8 cellular contexts compared by ENCODE assay signal in the genomic region with DNA sequence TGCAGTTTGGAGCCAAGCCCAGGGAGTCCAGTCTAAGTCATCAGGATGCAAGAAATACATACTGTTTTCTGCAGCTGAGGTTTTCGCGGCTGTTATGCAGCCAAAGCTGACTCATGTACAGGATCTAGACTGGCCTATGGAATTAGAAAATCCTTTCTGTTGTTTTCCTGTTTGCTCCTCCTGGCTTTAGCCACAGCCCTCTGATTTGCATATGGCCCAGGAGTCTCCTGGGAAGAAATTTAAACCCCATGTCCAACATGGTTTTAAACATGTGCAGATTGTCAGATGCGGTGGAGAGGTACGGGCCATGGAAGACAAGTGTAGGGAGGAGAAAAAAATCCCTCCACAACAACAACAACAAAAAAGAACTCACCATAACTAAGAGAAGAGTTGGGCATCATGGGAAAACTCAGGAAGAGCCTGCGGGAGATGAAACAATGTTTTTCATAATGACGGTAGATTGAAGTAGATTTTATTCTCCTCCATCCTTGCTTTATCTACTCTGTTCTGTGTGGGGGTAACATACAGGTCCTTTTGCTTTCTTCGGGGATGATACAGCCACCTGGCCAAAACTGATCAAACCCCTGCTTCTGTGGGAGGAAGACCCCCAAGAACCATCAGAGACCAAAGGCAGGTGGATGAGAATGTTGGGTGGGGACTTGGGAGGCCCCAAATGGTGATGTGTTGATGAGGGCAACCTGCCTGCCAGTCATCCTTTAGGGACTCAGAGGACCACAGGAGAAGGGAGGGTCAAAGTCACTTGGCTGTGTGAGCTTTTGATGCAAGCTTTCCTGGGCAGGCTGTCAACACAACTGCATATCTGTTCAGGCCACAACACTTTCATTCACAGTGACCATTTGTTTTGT. TPM values are rescaled to one million over a fixed set of nuclear protein-coding genes. Genes with fewer than 3 reads are reported as not detected.
DNase-seq lines count a peak whose midpoint lies in the region; ATAC-seq and TF ChIP-seq lines count a peak whose summit lies in the region.

No MANE protein-coding gene starts in this region.

- TF ChIP-seq CTCF in OCI-LY7 (conservative IDR thresholded peaks at IDR 0.05; ENCODE audit: low read length) = no peak
- TF ChIP-seq CTCF in dorsolateral prefrontal cortex (IDR thresholded peaks at IDR 0.05 in 54 of 56, conservative IDR thresholded peaks at IDR 0.05 in 2 of 56; ENCODE audit: low read depth in 1 of 56, partially characterized antibody in 56 of 56) = no peak
- no peak for TF ChIP-seq CTCF in left ventricle myocardium inferior (IDR thresholded peaks at IDR 0.05; ENCODE audit: borderline replicate concordance)

- H4K20me1 ChIP-seq in OCI-LY7 (ENCODE audit: insufficient read depth, low read length) = no peaks in the 10 kb centered on the region

- H3K36me3 ChIP-seq in OCI-LY7 (ENCODE audit: insufficient read depth, low read length) = no peaks in the 10 kb centered on the region
- no peaks in the 10 kb centered on the region for H3K36me3 ChIP-seq in left ventricle myocardium inferior

- no peak overlapping the region for H3K4me3 Mint-ChIP-seq in activated CD4-positive, alpha-beta T cell treated with anti-CD3 and anti-CD28 coated beads for 36 hours

- H3K27ac ChIP-seq in OCI-LY7 (ENCODE audit: low read depth, low read length, poor library complexity, severe bottlenecking) = peak overlapping the region; percentile 49
- peak overlapping the region in 50 of 59 donors; percentile 17 to 84 (median 63) for H3K27ac ChIP-seq in dorsolateral prefrontal cortex
- H3K27ac ChIP-seq in left ventricle myocardium inferior (replicated peaks) = no peak overlapping the region

- no peaks in the 10 kb centered on the region for H3K27me3 Mint-ChIP-seq in activated CD4-positive, alpha-beta T cell treated with anti-CD3 and anti-CD28 coated beads for 36 hours

- H3K36me3 Mint-ChIP-seq in activated CD4-positive, alpha-beta T cell treated with anti-CD3 and anti-CD28 coated beads for 36 hours (ENCODE audit: low read depth) = no peaks in the 10 kb centered on the region

- H3K4me1 ChIP-seq in OCI-LY7 (ENCODE audit: insufficient read depth, low read length, poor library complexity, severe bottlenecking) (peaks cover 61% of the 10 kb centered on the region), left ventricle myocardium inferior (peaks cover 13% of the 10 kb centered on the region)

- H3K4me3 ChIP-seq in OCI-LY7 (ENCODE audit: low read depth, low read length, poor library complexity, severe bottlenecking) (no peak overlapping the region), dorsolateral prefrontal cortex (no peak overlapping the region), left ventricle myocardium inferior (no peak overlapping the region)

- intact Hi-C loops in activated CD4-positive, alpha-beta T cell treated with anti-CD3 and anti-CD28 coated beads for 36 hours (cut with DNase I, micrococcal nuclease) = loop anchor here in 1 of 2 experiments (5.0 kb wide), 1 partner anchor 428 kb away; the partner anchor contains the start of gene SDK1
- intact Hi-C loops in OCI-LY7 (cut with micrococcal nuclease; ENCODE audit: unreplicated experiment) = no loop called here
- intact Hi-C loops in dorsolateral prefrontal cortex (cut with DNase I) = no loop called here
- intact Hi-C loops in left ventricle myocardium inferior (cut with micrococcal nuclease) = no loop called here

- peaks cover 59% of the 10 kb centered on the region for H3K4me1 Mint-ChIP-seq in activated CD4-positive, alpha-beta T cell treated with anti-CD3 and anti-CD28 coated beads for 36 hours

- H2AFZ ChIP-seq in OCI-LY7 (ENCODE audit: low read length) = peak overlapping the region; percentile 29; the same call in 1 of the 2 replicates

- H3K27me3 ChIP-seq in dorsolateral prefrontal cortex = no peaks in the 10 kb centered on the region
- H3K27me3 ChIP-seq in left ventricle myocardium inferior (ENCODE audit: low read depth) = peaks cover 22% of the 10 kb centered on the region

- no peaks in the 10 kb centered on the region for H3K79me2 ChIP-seq in OCI-LY7 (ENCODE audit: insufficient read depth, low read depth, low read length)

- peak overlapping the region; percentile 94 for H3K27ac Mint-ChIP-seq in activated CD4-positive, alpha-beta T cell treated with anti-CD3 and anti-CD28 coated beads for 36 hours

- peak; percentile 31 for DNase-seq in activated CD4-positive, alpha-beta T cell treated with anti-CD3 and anti-CD28 coated beads for 36 hours
- DNase-seq in activated CD4-positive, alpha-beta T cell treated with anti-CD3 and anti-CD28 coated beads, Interleukin-2, amount 50 U/mL, for 1 hour = no peak
- DNase-seq in OCI-LY7 (ENCODE audit: low spot score) = peak; percentile 51
- peak in 2 of 10 donors; percentile 50 to 78 for DNase-seq in dorsolateral prefrontal cortex
- peak; percentile 65 for DNase-seq in pons (ENCODE audit: low spot score)
- DNase-seq in left ventricle myocardium inferior = no peak

- H3K9me2 ChIP-seq in OCI-LY7 (ENCODE audit: insufficient read depth, low read length) = no peaks in the 10 kb centered on the region

- H3K9me3 ChIP-seq in OCI-LY7 (ENCODE audit: low read length) (no peaks in the 10 kb centered on the region), left ventricle myocardium inferior (replicated peaks) (no peaks in the 10 kb centered on the region)

- no peaks in the 10 kb centered on the region for H3K9me3 Mint-ChIP-seq in activated CD4-positive, alpha-beta T cell treated with anti-CD3 and anti-CD28 coated beads for 36 hours (ENCODE audit: low read depth)

- ATAC-seq in activated CD4-positive, alpha-beta T cell treated with anti-CD3 and anti-CD28 coated beads for 36 hours = no peak
- ATAC-seq in HG03521 (IDR thresholded peaks at IDR 0.05; ENCODE audit: unreplicated experiment) (no peak), GM19351 (IDR thresholded peaks at IDR 0.05; ENCODE audit: unreplicated experiment) (no peak)

- CTCF ChIA-PET in activated CD4-positive, alpha-beta T cell treated with anti-CD3 and anti-CD28 coated beads for 36 hours (lab: Charles Lee) = interaction anchor here (0.6 to 1.0 kb wide), 3 partner anchors 8 to 229 kb away, joined by 3 read pairs; no protein-coding TSS in a partner anchor
- CTCF ChIA-PET in OCI-LY7 (lab: Charles Lee; ENCODE audit: unreplicated experiment) = interaction anchor here (0.6 to 1.0 kb wide), 2 partner anchors 9 to 242 kb away, joined by 3 read pairs; no protein-coding TSS in a partner anchor

- 0 out of 2 replicates have a peak overlapping the region, but pooled peaks have one; percentile 40 for H3K4me2 ChIP-seq in OCI-LY7 (ENCODE audit: low read length)

- POLR2A ChIA-PET in activated CD4-positive, alpha-beta T cell treated with anti-CD3 and anti-CD28 coated beads for 36 hours (lab: Charles Lee) = interaction anchor here (0.6 to 1.2 kb wide), 2 partner anchors 33 to 457 kb away, joined by 3 to 5 read pairs; no protein-coding TSS in a partner anchor
- POLR2A ChIA-PET in OCI-LY7 (lab: Charles Lee) = interaction anchor here (0.6 to 1.0 kb wide), 4 partner anchors 19 to 340 kb away, joined by 3 to 5 read pairs (median 3); no protein-coding TSS in a partner anchor

- no TSS peak for BruUV-seq in OCI-LY7 (replicated peaks; lab: Mats Ljungman, UMichigan)

RNA-seq across cellular contexts. Expression of gene GNA12, which starts 29.8 kb away (rescaled TPM):
- 10 to 100 TPM; 19.5 to 22.6 TPM for total RNA-seq in activated CD4-positive, alpha-beta T cell treated with anti-CD3 and anti-CD28 coated beads for 36 hours
- total RNA-seq in OCI-LY7 (2014; rRNA removed; shearing (Covaris generic)) = 6.5 and 10.3 TPM in 2 replicates
- total RNA-seq in OCI-LY7 (2022) (35.9 and 36.1 TPM in 2 replicates), dorsolateral prefrontal cortex (100 to 1,000 TPM in 12 of 120 experiments, 10 to 100 TPM in 108; 45.2 to 162 (median 67.4) TPM), left ventricle myocardium inferior (43.0 TPM)

Comparison
In these comparisons a context has a peak if more than half of its experiments do, and no peak if none do; other contexts are left out.
1. DNase-seq: peak in activated CD4-positive, alpha-beta T cell treated with anti-CD3 and anti-CD28 coated beads for 36 hours (single experiment), OCI-LY7 (single experiment) and pons (single experiment); none in activated CD4-positive, alpha-beta T cell treated with anti-CD3 and anti-CD28 coated beads, Interleukin-2, amount 50 U/mL, for 1 hour (single experiment) and left ventricle myocardium inferior (single experiment).